28 cellular contexts compared by ENCODE assay signal in genomic region chr9:127248241-127248640, GRCh38.
"Had no signal": no experiment of that assay in that cellular context is flagged by ENCODE, and none has a peak within 500 bp of the region (broad histone marks: within the 10 kb centered on the region; RNA-seq: fewer than 3 reads in every experiment).

No MANE protein-coding gene starts in this region.

- H3K4me3 Mint-ChIP-seq: activated CD4-positive, alpha-beta T cell treated with anti-CD3 and anti-CD28 coated beads, Interleukin-2, amount 10 ng/mL, durations not matched to agents 24 days and 14 days; activated CD8-positive, alpha-beta T cell treated with anti-CD3 and anti-CD28 coated beads for 36 hours; activated naive CD8-positive, alpha-beta T cell treated with anti-CD3 and anti-CD28 coated beads, Interleukin-2, amount 10 ng/mL, durations not matched to agents 7 days and 5 days; activated T-cell treated with anti-CD3 and anti-CD28 coated beads, Interleukin-2, amount 50 U/mL, for 72 hours; activated T-helper 17 cell treated with anti-CD3 and anti-CD28 coated beads, Interleukin-2, amount 50 U/mL, for 72 hours; central memory CD8-positive, alpha-beta T cell had no signal

- H3K9me3 ChIP-seq: ascending aorta, SJSA1 had no signal

- DNase-seq: activated CD4-positive, alpha-beta T cell treated with anti-CD3 and anti-CD28 coated beads, Interleukin-2, amount 10 ng/mL, durations not matched to agents 24 days and 14 days; activated CD4-positive, alpha-beta T cell treated with anti-CD3 and anti-CD28 coated beads, Interleukin-2, amount 50 U/mL, for 4 hours; activated CD8-positive, alpha-beta T cell treated with anti-CD3 and anti-CD28 coated beads for 36 hours; activated effector memory CD4-positive, alpha-beta T cell treated with anti-CD3 and anti-CD28 coated beads, Interleukin-2, amount 50 U/mL, for 16 hours; activated naive CD4-positive, alpha-beta T cell; activated naive CD4-positive, alpha-beta T cell treated with anti-CD3 and anti-CD28 coated beads, Interleukin-2, amount 50 U/mL, for 16 hours; activated naive CD8-positive, alpha-beta T cell treated with anti-CD3 and anti-CD28 coated beads, Interleukin-2, amount 10 ng/mL, durations not matched to agents 7 days and 5 days; activated T-cell treated with anti-CD3 and anti-CD28 coated beads, Interleukin-2, amount 50 U/mL, for 1 hour; activated T-cell treated with anti-CD3 and anti-CD28 coated beads, Interleukin-2, amount 50 U/mL, for 72 hours; amygdala; NCI-H1105; NCI-H1436; NCI-H1694; NCI-H1930; NCI-H2081 treated with DMSO at 0.1 percent for 48 hours; NCI-H446; NCI-H524; SHP77 treated with DMSO at 0.1 percent for 48 hours; SW 1271; T-helper 1 cell; T1000 had no signal

- H3K27ac Mint-ChIP-seq: activated CD4-positive, alpha-beta T cell treated with anti-CD3 and anti-CD28 coated beads, Interleukin-2, amount 10 ng/mL, durations not matched to agents 24 days and 14 days; activated CD8-positive, alpha-beta T cell treated with anti-CD3 and anti-CD28 coated beads for 36 hours; activated naive CD8-positive, alpha-beta T cell treated with anti-CD3 and anti-CD28 coated beads, Interleukin-2, amount 10 ng/mL, durations not matched to agents 7 days and 5 days; activated T-cell treated with anti-CD3 and anti-CD28 coated beads, Interleukin-2, amount 50 U/mL, for 72 hours; activated T-helper 17 cell treated with anti-CD3 and anti-CD28 coated beads, Interleukin-2, amount 50 U/mL, for 72 hours had no signal

- ATAC-seq: activated CD8-positive, alpha-beta T cell treated with anti-CD3 and anti-CD28 coated beads for 36 hours; activated T-cell treated with anti-CD3 and anti-CD28 coated beads, Interleukin-2, amount 50 U/mL, for 72 hours; activated T-helper 17 cell treated with anti-CD3 and anti-CD28 coated beads, Interleukin-2, amount 50 U/mL, for 72 hours; K562; Panc1; SK-N-SH treated with all-trans-retinoic acid at 6 μM for 48 hours had no signal

- H3K36me3 Mint-ChIP-seq: activated naive CD8-positive, alpha-beta T cell treated with anti-CD3 and anti-CD28 coated beads, Interleukin-2, amount 10 ng/mL, durations not matched to agents 7 days and 5 days had no signal

- H3K4me1 Mint-ChIP-seq: activated T-helper 17 cell treated with anti-CD3 and anti-CD28 coated beads, Interleukin-2, amount 50 U/mL, for 72 hours had no signal
